In the genomic region with DNA sequence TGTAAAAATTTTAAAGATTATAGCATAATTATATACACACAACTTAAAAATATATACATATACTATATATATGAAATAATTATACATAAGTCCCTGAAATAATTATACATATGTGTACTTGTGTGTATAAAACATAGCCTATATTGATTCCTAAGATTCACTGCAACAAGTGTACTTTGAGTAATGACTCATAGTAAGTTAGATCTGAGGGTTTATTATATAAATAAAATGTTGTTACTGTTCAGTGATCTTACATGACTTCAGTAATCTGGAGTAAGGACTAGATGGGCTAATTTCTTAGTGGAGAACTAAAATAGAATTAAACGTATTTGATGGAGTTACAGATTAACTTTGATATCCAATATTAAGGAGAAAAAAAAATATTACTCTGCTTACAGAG, we compare ENCODE assay signal across 15 cellular contexts.
DNase-seq lines count a peak whose midpoint lies in the region; ATAC-seq and TF ChIP-seq lines count a peak whose summit lies in the region.
"Had no signal": no experiment of that assay in that cellular context is flagged by ENCODE, and none has a peak within 500 bp of the region (broad histone marks: within the 10 kb centered on the region; RNA-seq: fewer than 3 reads in every experiment).

No MANE protein-coding gene starts in this region.

- no TSS peak for BruUV-seq in PC-3 (replicated peaks; lab: Mats Ljungman, UMichigan)

- no peak overlapping the region for H3K4me2 ChIP-seq in PC-3 (ENCODE audit: low read length)
- H3K4me2 ChIP-seq: GM23338 had no signal

- TF ChIP-seq EP300 in upper lobe of left lung (IDR thresholded peaks at IDR 0.05) = no peak

- H3K4me1 ChIP-seq in PC-3 (ENCODE audit: insufficient read depth, low read length) = peaks cover 9% of the 10 kb centered on the region; the same call in 1 of the 2 replicates
- H3K4me1 ChIP-seq in endocrine pancreas (ENCODE audit: control insufficient read depth, insufficient read depth, low read length) = peaks cover 36% of the 10 kb centered on the region
- H3K4me1 ChIP-seq in upper lobe of left lung = no peaks in the 10 kb centered on the region
- H3K4me1 ChIP-seq: BE2C had no signal

- CTCF ChIA-PET in PC-3 (lab: Charles Lee) = interaction anchor here (0.6 kb wide), 1 partner anchor 41 kb away, joined by 3 read pairs; no protein-coding TSS in a partner anchor

- H3K27ac ChIP-seq in PC-3 (ENCODE audit: low read length) (no peak overlapping the region), upper lobe of left lung (no peak overlapping the region)
- H3K27ac ChIP-seq: 22Rv1, SK-N-MC had no signal

- H3K9me3 ChIP-seq in PC-3 (ENCODE audit: low read length) = no peaks in the 10 kb centered on the region
- no peaks in the 10 kb centered on the region for H3K9me3 ChIP-seq in endocrine pancreas (ENCODE audit: control insufficient read depth, low read length)
- no peaks in the 10 kb centered on the region for H3K9me3 ChIP-seq in upper lobe of left lung
- H3K9me3 ChIP-seq: BE2C had no signal

- H3K4me3 ChIP-seq in PC-3 (ENCODE audit: low read length) (no peak overlapping the region), endocrine pancreas (ENCODE audit: control insufficient read depth, insufficient read depth, low read length) (peak overlapping the region; percentile 55), upper lobe of left lung (no peak overlapping the region)
- H3K4me3 ChIP-seq: GM12878, GM23338 had no signal

- H3K36me3 ChIP-seq in PC-3 (ENCODE audit: low read depth, low read length) (no peaks in the 10 kb centered on the region), endocrine pancreas (ENCODE audit: control insufficient read depth, insufficient read depth, low read length) (no peaks in the 10 kb centered on the region), upper lobe of left lung (no peaks in the 10 kb centered on the region)
- H3K36me3 ChIP-seq: BE2C had no signal

- H3F3A ChIP-seq in PC-3 (ENCODE audit: low read length, unreplicated experiment) = no peaks in the 10 kb centered on the region

- H3K27me3 ChIP-seq in PC-3 (ENCODE audit: low read length) (no peaks in the 10 kb centered on the region), endocrine pancreas (ENCODE audit: control insufficient read depth, insufficient read depth, low read length) (no peaks in the 10 kb centered on the region), upper lobe of left lung (no peaks in the 10 kb centered on the region)
- H3K27me3 ChIP-seq: BE2C had no signal

- TF ChIP-seq POLR2A in upper lobe of left lung (IDR thresholded peaks at IDR 0.05) = no peak

- POLR2A ChIA-PET in PC-3 (lab: Charles Lee; ENCODE audit: unreplicated experiment) = no interaction called here

- 72 to 75% methylated on average over 1 of the region's 1 CpG for WGBS in upper lobe of left lung, 2 donors

- no peaks in the 10 kb centered on the region for H4K20me1 ChIP-seq in PC-3 (ENCODE audit: low read length)

- H3K9ac ChIP-seq in PC-3 (ENCODE audit: low read length) (no peak overlapping the region), endocrine pancreas (ENCODE audit: control insufficient read depth, insufficient read depth, low read length) (no peak overlapping the region)

- H2AFZ ChIP-seq in PC-3 (ENCODE audit: low read length) = no peak overlapping the region
- H2AFZ ChIP-seq: GM23338 had no signal

- intact Hi-C loops in PC-3 (cut with micrococcal nuclease) = no loop called here

- DNase-seq in DMS53 (lab: John Stamatoyannopoulos, UW) = peak; percentile 51
- DNase-seq in DMS53 treated with DMSO at 0.1 percent for 48 hours (lab: John Stamatoyannopoulos, UW; ENCODE audit: unreplicated experiment) = no peak
- peak; percentile 39 for DNase-seq in PC-3
- DNase-seq in renal cortical epithelial cell (ENCODE audit: low read depth) = peak; percentile 4
- no peak for DNase-seq in upper lobe of left lung
- DNase-seq in HPDE6-E6E7 (ENCODE audit: extremely low spot score) = no peak
- DNase-seq in DMS153 (lab: John Stamatoyannopoulos, UW) = no peak
- DNase-seq: CD4-positive, CD25-positive, alpha-beta regulatory T cell had no signal

- H3K79me2 ChIP-seq in PC-3 (ENCODE audit: low read length) = no peaks in the 10 kb centered on the region

- no peaks in the 10 kb centered on the region for H3K9me2 ChIP-seq in PC-3 (replicated peaks; ENCODE audit: low read length)

- TF ChIP-seq CTCF in PC-3 (conservative IDR thresholded peaks at IDR 0.05; ENCODE audit: low read depth, low read length) (no peak), upper lobe of left lung (IDR thresholded peaks at IDR 0.05) (no peak)

- ATAC-seq in PC-3 = peak; percentile 53
- ATAC-seq in upper lobe of left lung (ENCODE audit: low FRiP score in 2 of 2) = no peak
- ATAC-seq: GM12878, HCT116 had no signal

Comparison
In these comparisons a context has a peak if more than half of its experiments do, and no peak if none do; other contexts are left out.
1. DNase-seq: peak in DMS53 (single experiment), PC-3 (single experiment) and renal cortical epithelial cell (single experiment); none in DMS53 treated with DMSO at 0.1 percent for 48 hours (single experiment), upper lobe of left lung (0 of 2), HPDE6-E6E7 (single experiment) and DMS153 (single experiment).